ENCODE assay signal across 20 cellular contexts in the genomic region with DNA sequence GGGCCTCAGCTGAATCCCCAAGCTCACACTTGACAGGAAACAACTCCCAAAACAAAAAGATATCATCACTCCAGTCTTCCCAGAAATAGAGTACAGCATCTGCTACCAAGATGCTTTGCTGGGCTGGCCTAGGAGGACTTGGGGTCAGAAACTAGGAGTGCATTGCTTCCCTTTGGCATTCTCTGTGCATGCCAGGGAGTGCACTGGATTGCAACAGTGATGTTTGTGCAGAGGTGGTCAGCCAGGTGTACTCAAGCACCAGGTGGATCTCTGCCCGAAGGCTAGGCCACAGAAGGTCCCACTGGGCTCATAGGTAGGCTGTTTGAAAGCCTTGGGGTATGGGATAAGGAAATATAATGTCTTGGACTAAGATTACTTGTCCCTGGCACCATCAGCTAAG. TPM values are rescaled to one million over a fixed set of nuclear protein-coding genes. Genes with fewer than 3 reads are reported as not detected.
DNase-seq lines count a peak whose midpoint lies in the region; ATAC-seq and TF ChIP-seq lines count a peak whose summit lies in the region.
"Had no signal": no experiment of that assay in that cellular context is flagged by ENCODE, and none has a peak within 500 bp of the region (broad histone marks: within the 10 kb centered on the region; RNA-seq: fewer than 3 reads in every experiment).

No MANE protein-coding gene starts in this region.

- H3K9me3 ChIP-seq in trophoblast cell (ENCODE audit: insufficient read depth, low read depth, low read length), result no peaks in the 10 kb centered on the region
- H3K9me3 ChIP-seq in left lung, result no peaks in the 10 kb centered on the region

- H3K4ac ChIP-seq in trophoblast cell (ENCODE audit: low read depth, low read length), result no peak overlapping the region

- H3K36me3 ChIP-seq in trophoblast cell (ENCODE audit: control insufficient read depth in 1 of 2, insufficient read depth in 2 of 2, low read length in 2 of 2), result no peaks in the 10 kb centered on the region
- no peaks in the 10 kb centered on the region for H3K36me3 ChIP-seq in left lung

- H2AFZ ChIP-seq in trophoblast cell (ENCODE audit: insufficient read depth, low read length, poor library complexity), result no peak overlapping the region

- no peak overlapping the region for H3K4me2 ChIP-seq in trophoblast cell (ENCODE audit: low read length)

- H4K91ac ChIP-seq in trophoblast cell (ENCODE audit: low read depth, low read length), result no peak overlapping the region

- H3K18ac ChIP-seq in trophoblast cell (ENCODE audit: low read length), result no peak overlapping the region

- no peak overlapping the region for H3K14ac ChIP-seq in trophoblast cell (ENCODE audit: low read length)

- H3K27me3 ChIP-seq in trophoblast cell (ENCODE audit: insufficient read depth, low read length) (no peaks in the 10 kb centered on the region), left lung (no peaks in the 10 kb centered on the region)

- DNase-seq in activated CD8-positive, alpha-beta memory T cell treated with anti-CD3 and anti-CD28 coated beads for 24 hours, result peak; percentile 41
- DNase-seq in activated CD8-positive, alpha-beta memory T cell treated with anti-CD3 and anti-CD28 coated beads, Interleukin-2, amount 50 U/mL, for 48 hours, result no peak
- DNase-seq in fibroblast of villous mesenchyme (ENCODE audit: low read depth) (peak; percentile 59), trophoblast cell (peak; percentile 17 to 46), GM19238 (ENCODE audit: insufficient read length, low spot score) (no peak), left lung (no peak)
- DNase-seq: Calu3; CD8-positive, alpha-beta memory T cell; DMS79 treated with DMSO at 0.1 percent for 48 hours; NCI-H1048; NCI-H1417; NCI-H1694; NCI-H2029 treated with DMSO at 0.1 percent for 48 hours; NCI-H526 treated with DMSO at 0.1 percent for 48 hours; SIG-M5 had no signal

- H3K4me1 ChIP-seq in trophoblast cell (ENCODE audit: control insufficient read depth in 1 of 2, insufficient read depth in 2 of 2, low read length in 2 of 2), result peaks cover 4 to 13% of the 10 kb centered on the region in 2 experiments
- H3K4me1 ChIP-seq in left lung, result no peaks in the 10 kb centered on the region

- no peak overlapping the region for H3K9ac ChIP-seq in trophoblast cell (ENCODE audit: low read length)

- peak overlapping the region; percentile 50 for H3K23ac ChIP-seq in trophoblast cell (ENCODE audit: low read length)

- no peak overlapping the region for H4K12ac ChIP-seq in trophoblast cell (ENCODE audit: low read depth, low read length)

- no peaks in the 10 kb centered on the region for H3K79me1 ChIP-seq in trophoblast cell (ENCODE audit: low read length)

- intact Hi-C loops in left lung (cut with DNase I), result no loop called here

- no peak overlapping the region for H2BK12ac ChIP-seq in trophoblast cell (ENCODE audit: low read length)

- H3K4me3 ChIP-seq in fibroblast of villous mesenchyme (ENCODE audit: low read depth, low read length), result no peak overlapping the region
- H3K4me3 ChIP-seq in trophoblast cell (ENCODE audit: low read depth, low read length), result no peak overlapping the region
- H3K4me3 ChIP-seq in left lung, result no peak overlapping the region

- no peak overlapping the region for H4K8ac ChIP-seq in trophoblast cell (ENCODE audit: low read depth, low read length)

- no peak overlapping the region for H2AK5ac ChIP-seq in trophoblast cell (ENCODE audit: low read length)

- no peak for ATAC-seq in left lung
- ATAC-seq: Panc1 had no signal

- H3K27ac ChIP-seq in angular gyrus (ENCODE audit: low read depth, low read length) (peak overlapping the region; percentile 49), trophoblast cell (ENCODE audit: low read depth, low read length) (no peak overlapping the region), left lung (no peak overlapping the region)
- H3K27ac ChIP-seq: 22Rv1, C4-2B, HL-60 had no signal

- no peak overlapping the region for H2BK5ac ChIP-seq in trophoblast cell (ENCODE audit: low read depth, low read length, poor library complexity)

- no CpG with 5 or more reads among the region's 1 CpG for WGBS in trophoblast cell (ENCODE audit: extremely low coverage, insufficient coverage, insufficient read length)

- TF ChIP-seq CTCF in fibroblast of villous mesenchyme (IDR thresholded peaks at IDR 0.05; ENCODE audit: insufficient read depth, low read depth, low read length) (no peak), left lung (IDR thresholded peaks at IDR 0.05) (no peak)

- H2BK120ac ChIP-seq in trophoblast cell (ENCODE audit: insufficient read depth, low read length, poor library complexity), result no peak overlapping the region

- H3K79me2 ChIP-seq in trophoblast cell (ENCODE audit: control insufficient read depth, insufficient read depth, low read length, poor library complexity), result no peaks in the 10 kb centered on the region

RNA-seq across cellular contexts. Expression of gene RAB35, which starts 51.1 kb away (rescaled TPM):
- total RNA-seq in fibroblast of villous mesenchyme, result 24.5 and 24.6 TPM in 2 replicates
- polyA plus RNA-seq in trophoblast cell (2013), result 46.0 and 48.9 TPM in 2 replicates
- total RNA-seq in left lung, result 10 to 100 TPM; 37.6 to 54.2 TPM

Comparison
In these comparisons a context has a peak if more than half of its experiments do, and no peak if none do; other contexts are left out.
1. DNase-seq: peak in activated CD8-positive, alpha-beta memory T cell treated with anti-CD3 and anti-CD28 coated beads for 24 hours (single experiment), fibroblast of villous mesenchyme (single experiment) and trophoblast cell (2 of 2); none in activated CD8-positive, alpha-beta memory T cell treated with anti-CD3 and anti-CD28 coated beads, Interleukin-2, amount 50 U/mL, for 48 hours (single experiment), GM19238 (single experiment) and left lung (0 of 2).